Comparison of ENCODE assay signal across 1 cellular context in the genomic region with DNA sequence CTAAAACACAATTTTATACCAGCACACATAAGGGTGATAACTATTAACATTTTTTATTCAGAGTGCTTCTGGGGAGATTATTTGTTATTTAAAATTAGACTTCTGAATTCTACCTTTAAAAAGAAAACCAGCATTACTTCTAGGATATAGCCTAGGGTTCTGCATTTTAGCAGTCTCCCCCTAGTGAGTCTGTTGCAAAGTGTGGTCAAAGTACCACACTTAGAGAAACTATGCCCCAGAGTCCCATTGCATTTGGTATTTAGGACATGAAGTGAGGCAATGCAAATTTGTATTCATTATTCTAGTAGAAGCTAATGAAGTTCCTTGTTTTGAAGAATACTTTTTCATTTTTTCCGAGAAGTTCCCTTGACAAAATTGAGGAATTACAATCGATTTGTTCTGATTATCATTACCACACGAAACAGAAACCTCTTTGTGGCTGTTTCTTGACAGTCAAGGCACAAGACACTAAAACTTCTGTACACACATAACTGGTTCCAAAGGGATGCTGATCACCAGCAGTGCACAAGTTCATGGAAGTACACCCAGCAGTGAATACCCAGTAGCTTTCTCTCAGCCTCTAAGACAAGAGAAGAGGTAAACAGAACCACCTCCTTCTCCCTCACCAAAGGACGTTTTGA.
TF ChIP-seq lines count a peak whose summit lies in the region.

No MANE protein-coding gene starts in this region.

TF ChIP-seq in WTC11, 78 proteins besides CTCF, POLR2A, EP300 and RAD21 (continued from another document):
- no peak for TF ChIP-seq NR3C1 (CRISPR knock-in tag; conservative IDR thresholded peaks at IDR 0.05; ENCODE audit: low read depth)
- no peak for TF ChIP-seq GRHL2 (CRISPR knock-in tag; IDR thresholded peaks at IDR 0.05; ENCODE audit: insufficient replicate concordance, severe bottlenecking)
- TF ChIP-seq, protein P1, sequence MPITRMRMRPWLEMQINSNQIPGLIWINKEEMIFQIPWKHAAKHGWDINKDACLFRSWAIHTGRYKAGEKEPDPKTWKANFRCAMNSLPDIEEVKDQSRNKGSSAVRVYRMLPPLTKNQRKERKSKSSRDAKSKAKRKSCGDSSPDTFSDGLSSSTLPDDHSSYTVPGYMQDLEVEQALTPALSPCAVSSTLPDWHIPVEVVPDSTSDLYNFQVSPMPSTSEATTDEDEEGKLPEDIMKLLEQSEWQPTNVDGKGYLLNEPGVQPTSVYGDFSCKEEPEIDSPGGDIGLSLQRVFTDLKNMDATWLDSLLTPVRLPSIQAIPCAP (CRISPR knock-in tag; IDR thresholded peaks at IDR 0.05), result no peak
- TF ChIP-seq, protein P2, sequence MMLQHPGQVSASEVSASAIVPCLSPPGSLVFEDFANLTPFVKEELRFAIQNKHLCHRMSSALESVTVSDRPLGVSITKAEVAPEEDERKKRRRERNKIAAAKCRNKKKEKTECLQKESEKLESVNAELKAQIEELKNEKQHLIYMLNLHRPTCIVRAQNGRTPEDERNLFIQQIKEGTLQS (CRISPR knock-in tag; conservative IDR thresholded peaks at IDR 0.05), result no peak
- TF ChIP-seq SP1 (CRISPR knock-in tag; conservative IDR thresholded peaks at IDR 0.05), result no peak
- TF ChIP-seq TEAD4 (CRISPR knock-in tag; IDR thresholded peaks at IDR 0.05), result no peak
- TF ChIP-seq, protein P3, sequence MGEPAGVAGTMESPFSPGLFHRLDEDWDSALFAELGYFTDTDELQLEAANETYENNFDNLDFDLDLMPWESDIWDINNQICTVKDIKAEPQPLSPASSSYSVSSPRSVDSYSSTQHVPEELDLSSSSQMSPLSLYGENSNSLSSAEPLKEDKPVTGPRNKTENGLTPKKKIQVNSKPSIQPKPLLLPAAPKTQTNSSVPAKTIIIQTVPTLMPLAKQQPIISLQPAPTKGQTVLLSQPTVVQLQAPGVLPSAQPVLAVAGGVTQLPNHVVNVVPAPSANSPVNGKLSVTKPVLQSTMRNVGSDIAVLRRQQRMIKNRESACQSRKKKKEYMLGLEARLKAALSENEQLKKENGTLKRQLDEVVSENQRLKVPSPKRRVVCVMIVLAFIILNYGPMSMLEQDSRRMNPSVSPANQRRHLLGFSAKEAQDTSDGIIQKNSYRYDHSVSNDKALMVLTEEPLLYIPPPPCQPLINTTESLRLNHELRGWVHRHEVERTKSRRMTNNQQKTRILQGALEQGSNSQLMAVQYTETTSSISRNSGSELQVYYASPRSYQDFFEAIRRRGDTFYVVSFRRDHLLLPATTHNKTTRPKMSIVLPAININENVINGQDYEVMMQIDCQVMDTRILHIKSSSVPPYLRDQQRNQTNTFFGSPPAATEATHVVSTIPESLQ (CRISPR knock-in tag; IDR thresholded peaks at IDR 0.05), result no peak
- no peak for TF ChIP-seq ZNF138 (CRISPR knock-in tag; conservative IDR thresholded peaks at IDR 0.05)
- TF ChIP-seq TP53 (CRISPR knock-in tag; IDR thresholded peaks at IDR 0.05), result no peak
TF ChIP-seq in WTC11: peak in this region for 0.
